Comparison of ENCODE assay signal across 14 cellular contexts in the genomic region with DNA sequence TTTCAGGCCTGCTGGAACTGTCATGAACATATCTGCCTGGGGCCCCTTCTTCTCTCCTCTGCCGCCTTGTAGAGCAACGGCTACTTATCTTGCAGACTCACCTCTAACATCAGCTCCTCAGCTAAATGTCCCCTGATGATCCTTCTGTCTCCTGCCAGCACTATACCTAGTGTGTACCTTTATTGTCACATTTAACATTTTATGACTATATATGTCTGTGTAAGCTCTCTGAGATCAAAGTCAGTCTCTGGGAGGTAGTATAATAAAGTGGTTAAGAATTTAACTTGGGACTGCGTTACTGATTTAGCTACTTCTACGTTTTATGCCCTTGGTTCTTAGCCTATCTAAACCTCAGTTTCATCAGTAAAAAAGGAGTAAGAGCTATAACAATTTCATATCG. TPM values are rescaled to one million over a fixed set of nuclear protein-coding genes. Genes with fewer than 3 reads are reported as not detected.
DNase-seq lines count a peak whose midpoint lies in the region; ATAC-seq and TF ChIP-seq lines count a peak whose summit lies in the region.
"Had no signal": no experiment of that assay in that cellular context is flagged by ENCODE, and none has a peak within 500 bp of the region (broad histone marks: within the 10 kb centered on the region; RNA-seq: fewer than 3 reads in every experiment).

No MANE protein-coding gene starts in this region.

- DNase-seq in colonic mucosa (no peak), DMS79 treated with DMSO at 0.1 percent for 48 hours (lab: John Stamatoyannopoulos, UW) (no peak), testis (no peak), thyroid gland (no peak)
- DNase-seq: activated CD8-positive, alpha-beta memory T cell treated with anti-CD3 and anti-CD28 coated beads, Interleukin-2, amount 50 U/mL, for 4 hours; amniotic stem cell; C1 segment of cervical spinal cord; esophagus squamous epithelium; NCI-H2227 treated with DMSO at 0.1 percent for 48 hours had no signal

- H3K27me3 ChIP-seq in ACC112 (ENCODE audit: insufficient read depth, low read length) (no peaks in the 10 kb centered on the region), HUES64 (ENCODE audit: insufficient read depth, low read length) (no peaks in the 10 kb centered on the region), colonic mucosa (no peaks in the 10 kb centered on the region), testis (no peaks in the 10 kb centered on the region), thyroid gland (no peaks in the 10 kb centered on the region)
- H3K27me3 ChIP-seq: esophagus squamous epithelium had no signal

- TF ChIP-seq CTCF in colonic mucosa (IDR thresholded peaks at IDR 0.05) (no peak), testis (IDR thresholded peaks at IDR 0.05) (no peak), thyroid gland (IDR thresholded peaks at IDR 0.05) (no peak)

- ATAC-seq in HG03521 (IDR thresholded peaks at IDR 0.05; ENCODE audit: unreplicated experiment), result no peak
- ATAC-seq: stimulated activated memory B cell treated with anti-CD40 and anti-IgM and Interleukin-4, amounts not matched to agents 10 μg/mL and 1 μg/mL and 100 μg/mL, for 72 hours had no signal

- no peak for TF ChIP-seq POLR2A in testis (IDR thresholded peaks at IDR 0.05)
- TF ChIP-seq POLR2A in thyroid gland (IDR thresholded peaks at IDR 0.05), result no peak

- H3K4me1 ChIP-seq in ACC112 (ENCODE audit: control insufficient read depth, insufficient read depth, low read length, unreplicated experiment) (peaks cover 29% of the 10 kb centered on the region), HUES64 (ENCODE audit: insufficient read depth, low read length) (peaks cover 24% of the 10 kb centered on the region), colonic mucosa (peaks cover 12% of the 10 kb centered on the region), mesodermal cell (ENCODE audit: control insufficient read depth, insufficient read depth, low read length, poor library complexity, severe bottlenecking) (peaks cover 23% of the 10 kb centered on the region), testis (peaks cover 25% of the 10 kb centered on the region), thyroid gland (peaks cover 26 to 27% of the 10 kb centered on the region in 2 donors)

- intact Hi-C loops in colonic mucosa (cut with DNase I) (loop anchor here (5.0 kb wide), 1 partner anchor 219 kb away; a partner anchor contains a TSS), testis (cut with DNase I; ENCODE audit: low total_unique reads) (no loop called here), thyroid gland (cut with DNase I) (no loop called here)

- H3K9me3 ChIP-seq in HUES64 (ENCODE audit: insufficient read depth, low read depth, low read length), result no peaks in the 10 kb centered on the region
- H3K9me3 ChIP-seq in colonic mucosa, result no peaks in the 10 kb centered on the region
- no peaks in the 10 kb centered on the region for H3K9me3 ChIP-seq in mesodermal cell (ENCODE audit: control insufficient read depth, low read length)
- H3K9me3 ChIP-seq in testis, result no peaks in the 10 kb centered on the region
- H3K9me3 ChIP-seq in thyroid gland, result no peaks in the 10 kb centered on the region
- H3K9me3 ChIP-seq: esophagus squamous epithelium had no signal

- peak overlapping the region; percentile 90 for H3K4me3 ChIP-seq in ACC112 (ENCODE audit: low read depth, low read length)
- H3K4me3 ChIP-seq in HUES64 (ENCODE audit: low read length), result peak overlapping the region; percentile 80; the same call in 1 of the 2 replicates
- H3K4me3 ChIP-seq in colonic mucosa, result peak overlapping the region; percentile 87
- peak overlapping the region; percentile 88 for H3K4me3 ChIP-seq in mesodermal cell (ENCODE audit: extremely low read depth, insufficient read depth, low read length, poor library complexity, severe bottlenecking)
- no peak overlapping the region for H3K4me3 ChIP-seq in testis
- no peak overlapping the region for H3K4me3 ChIP-seq in thyroid gland (replicated peaks in 1 of 3)

- no peak overlapping the region for H3K9ac ChIP-seq in HUES64 (ENCODE audit: low read depth, low read length)
- peak overlapping the region in 1 of 2 donors; percentile 95 for H3K9ac ChIP-seq in colonic mucosa (ENCODE audit: low read depth in 2 of 2, low read length in 2 of 2)

- no peak overlapping the region for H3K27ac ChIP-seq in ACC112 (ENCODE audit: low read depth, low read length)
- H3K27ac ChIP-seq in HUES64 (ENCODE audit: low read depth, low read length), result no peak overlapping the region
- peak overlapping the region; percentile 91 for H3K27ac ChIP-seq in colonic mucosa
- H3K27ac ChIP-seq in mesodermal cell (ENCODE audit: low read depth, low read length, severe bottlenecking), result no peak overlapping the region
- no peak overlapping the region for H3K27ac ChIP-seq in testis
- no peak overlapping the region for H3K27ac ChIP-seq in thyroid gland

- peaks cover 66% of the 10 kb centered on the region for H3K79me2 ChIP-seq in ACC112 (ENCODE audit: control insufficient read depth, insufficient read depth, low read length, unreplicated experiment)

- H3K36me3 ChIP-seq in ACC112 (ENCODE audit: insufficient read depth, low read length) (peaks cover 27% of the 10 kb centered on the region), HUES64 (ENCODE audit: insufficient read depth, low read length) (peaks cover 43% of the 10 kb centered on the region), colonic mucosa (no peaks in the 10 kb centered on the region), mesodermal cell (ENCODE audit: control insufficient read depth, insufficient read depth, low read length) (peaks cover 47% of the 10 kb centered on the region), testis (ENCODE audit: low read depth, missing control alignments) (no peaks in the 10 kb centered on the region), thyroid gland (peaks cover 14 to 15% of the 10 kb centered on the region in 2 donors)

- WGBS in HUES64, result 90% methylated on average over 5 of the region's 5 CpGs
- 75 to 79% methylated on average over 2 to 3 of the region's 5 CpGs for WGBS in mesodermal cell (ENCODE audit: insufficient coverage in 2 of 2), 2 experiments
- 47 to 50% methylated on average over 5 of the region's 5 CpGs for WGBS in testis, 2 donors
- 68 to 71% methylated on average over 5 of the region's 5 CpGs for WGBS in thyroid gland, 2 donors

- H2AFZ ChIP-seq in ACC112 (ENCODE audit: low read length, unreplicated experiment), result no peak overlapping the region

RNA-seq across cellular contexts. Expression of a gene that starts 2.2 kb away (rescaled TPM):
- 44.3 TPM for polyA plus RNA-seq in HUES64 (2013, experiment 1 of 2)
- polyA plus RNA-seq in HUES64 (2013, experiment 2 of 2), result 47.9 TPM
- total RNA-seq in colonic mucosa (100 to 1,000 TPM; 127 to 146 TPM), testis (100 to 1,000 TPM in 1 of 2 donors, 10 to 100 TPM in 1; 89.3 to 119 TPM), thyroid gland (100 to 1,000 TPM; 137 to 198 (median 168) TPM)
- 80.6 TPM for polyA plus RNA-seq in mesodermal cell (2013, experiment 1 of 2)
- 86.8 TPM for polyA plus RNA-seq in mesodermal cell (2013, experiment 2 of 2)
- polyA plus RNA-seq in testis (ENCODE audit: insufficient read depth, low read depth, low replicate concordance), result 43.6 TPM

RNA-seq across cellular contexts. Expression of a gene that starts 21.4 kb away (rescaled TPM):
- polyA plus RNA-seq in HUES64 (2013, experiment 1 of 2), result not detected
- polyA plus RNA-seq in HUES64 (2013, experiment 2 of 2), result not detected
- 1 to 10 TPM; 1.2 to 2.4 TPM for total RNA-seq in colonic mucosa
- 0.15 TPM for polyA plus RNA-seq in mesodermal cell (2013, experiment 1 of 2)
- polyA plus RNA-seq in mesodermal cell (2013, experiment 2 of 2), result not detected
- total RNA-seq in testis, result under 1 TPM in 1 of 2 donors, not detected in 1; 0.68 TPM
- 1.1 TPM for polyA plus RNA-seq in testis (ENCODE audit: insufficient read depth, low read depth, low replicate concordance)
- total RNA-seq in thyroid gland, result 1 to 10 TPM; 1.1 to 2.0 (median 1.5) TPM

Comparison
In these comparisons a context has a peak if more than half of its experiments do, and no peak if none do; other contexts are left out.
1. H3K4me3 ChIP-seq: peak in ACC112 (single experiment), HUES64 (single experiment), colonic mucosa (single experiment) and mesodermal cell (single experiment); none in testis (0 of 2) and thyroid gland (0 of 3).